ENCODE assay signal across 23 cellular contexts in genomic region chr16:82298472-82298871, GRCh38.
"Had no signal": no experiment of that assay in that cellular context is flagged by ENCODE, and none has a peak within 500 bp of the region (broad histone marks: within the 10 kb centered on the region; RNA-seq: fewer than 3 reads in every experiment).

No MANE protein-coding gene starts in this region.

- H3K4me1 Mint-ChIP-seq: immature natural killer cell, memory B cell, nephron had no signal

- DNase-seq: cortex of kidney; effector memory CD8-positive, alpha-beta T cell; erythroblast; esophagus squamous epithelium; foreskin melanocyte; glutamatergic neuron; hypothalamus; immature natural killer cell; islet precursor cell; kidney glomerular epithelial cell; left colon; left ventricle myocardium superior; lower lobe of right lung; stimulated activated CD4-positive, alpha-beta T cell treated with anti-CD3 and anti-CD28 coated beads, Interleukin-12 subunit alpha, Interleukin-12 subunit beta, amount 100 ng/mL, for 4 hours; stimulated activated CD4-positive, alpha-beta T cell treated with anti-CD3 and anti-CD28 coated beads, Interleukin-1b, Interleukin-23, amount 100 ng/mL, for 48 hours; stimulated activated CD4-positive, alpha-beta T cell treated with anti-CD3 and anti-CD28 coated beads, Interleukin-4, amount 100 ng/mL, for 1 hour; stimulated activated CD8-positive, alpha-beta memory T cell treated with anti-CD3 and anti-CD28 coated beads, Interleukin-4, amount 100 ng/mL, for 48 hours; stimulated activated naive CD4-positive, alpha-beta T cell treated with Interleukin-2 at 50 U/mL for 16 hours; upper lobe of left lung had no signal

- ATAC-seq: effector memory CD8-positive, alpha-beta T cell; left colon; left ventricle myocardium superior; lower lobe of right lung; sciatic nerve had no signal

- H3K9me3 Mint-ChIP-seq: effector memory CD8-positive, alpha-beta T cell; immature natural killer cell; memory B cell; nephron; neural progenitor cell had no signal

- H3K27ac Mint-ChIP-seq: effector memory CD8-positive, alpha-beta T cell; immature natural killer cell; memory B cell; nephron; neural progenitor cell had no signal

- H3K36me3 Mint-ChIP-seq: immature natural killer cell, memory B cell, neural progenitor cell had no signal

- H3K4me3 Mint-ChIP-seq: effector memory CD8-positive, alpha-beta T cell; immature natural killer cell; memory B cell; nephron; neural progenitor cell had no signal
